In genomic region chr9:14258156-14258555, GRCh38 we compare ENCODE assay signal across 1 cellular context.
TF ChIP-seq lines count a peak whose summit lies in the region.

No MANE protein-coding gene starts in this region.

TF ChIP-seq in SK-N-SH, 30 proteins besides CTCF, POLR2A, EP300 and RAD21 (continued from another document):
- TF ChIP-seq IRF3 (IDR thresholded peaks at IDR 0.05; ENCODE audit: low read depth, low read length) (no peak), NFIC (IDR thresholded peaks at IDR 0.05; ENCODE audit: borderline replicate concordance) (no peak), RCOR1 (IDR thresholded peaks at IDR 0.05; ENCODE audit: low read length) (no peak), FOXM1 (IDR thresholded peaks at IDR 0.05; ENCODE audit: low read depth) (no peak), MXI1 (IDR thresholded peaks at IDR 0.05; ENCODE audit: low read depth, low read length) (no peak), TAF1 (IDR thresholded peaks at IDR 0.05; ENCODE audit: borderline replicate concordance, low read depth, low read length) (no peak), GABPA (IDR thresholded peaks at IDR 0.05; ENCODE audit: low read depth) (no peak), MEF2A (IDR thresholded peaks at IDR 0.05; ENCODE audit: borderline replicate concordance, low read depth) (no peak), FOSL2 (IDR thresholded peaks at IDR 0.05; ENCODE audit: borderline replicate concordance, low read depth) (no peak), EZH2phosphoT487 (IDR thresholded peaks at IDR 0.05; ENCODE audit: borderline replicate concordance, low read depth) (no peak), RXRA (IDR thresholded peaks at IDR 0.05; ENCODE audit: borderline replicate concordance, low read depth) (no peak), PBX3 (IDR thresholded peaks at IDR 0.05) (no peak), SIN3A (IDR thresholded peaks at IDR 0.05; ENCODE audit: borderline replicate concordance, low read depth, low read length) (no peak), TCF12 (IDR thresholded peaks at IDR 0.05) (no peak), YY1 (IDR thresholded peaks at IDR 0.05; ENCODE audit: low read depth) (no peak), NRF1 (IDR thresholded peaks at IDR 0.05; ENCODE audit: low read depth, low read length) (no peak)
